ENCODE assay signal across 18 cellular contexts in genomic region chr17:39950871-39951348, GRCh38. TPM values are rescaled to one million over a fixed set of nuclear protein-coding genes. Genes with fewer than 3 reads are reported as not detected.
A peak's percentile ranks its signal among the peaks of the same experiment; 100 is the strongest.
DNase-seq lines count a peak whose midpoint lies in the region; ATAC-seq and TF ChIP-seq lines count a peak whose summit lies in the region.
"Had no signal": no experiment of that assay in that cellular context is flagged by ENCODE, and none has a peak within 500 bp of the region (broad histone marks: within the 10 kb centered on the region; RNA-seq: fewer than 3 reads in every experiment).

No MANE protein-coding gene starts in this region.

- no peak for TF ChIP-seq POLR2A in heart left ventricle (IDR thresholded peaks at IDR 0.05)

- TF ChIP-seq CTCF in heart left ventricle (IDR thresholded peaks at IDR 0.05), result no peak
- no peak for TF ChIP-seq CTCF in right atrium auricular region (IDR thresholded peaks at IDR 0.05)

- peaks cover 0 to 33% (median 13%) of the 10 kb centered on the region in 12 donors for H3K4me1 ChIP-seq in heart left ventricle
- peaks cover 0 to 18% of the 10 kb centered on the region in 2 donors for H3K4me1 ChIP-seq in right atrium auricular region

- DNase-seq in heart left ventricle (peak; percentile 54 to 68 (median 61)), right atrium auricular region (ENCODE audit: low spot score) (no peak), left cardiac atrium (peak; percentile 29), skeletal muscle cell (ENCODE audit: low read depth) (peak; percentile 35), sciatic nerve (ENCODE audit: low spot score) (no peak)
- DNase-seq: ACHN; activated CD4-positive, alpha-beta T cell treated with anti-CD3 and anti-CD28 coated beads for 36 hours; activated naive CD4-positive, alpha-beta T cell treated with anti-CD3 and anti-CD28 coated beads for 36 hours; GM23248; left lung; T1000 had no signal

- H3K4me3 ChIP-seq in heart left ventricle (no peak overlapping the region), right atrium auricular region (no peak overlapping the region), skeletal muscle cell (ENCODE audit: low read depth, low read length) (no peak overlapping the region)
- H3K4me3 ChIP-seq: esophagus muscularis mucosa, GM23248, left lung, vagina had no signal

- H3K27me3 ChIP-seq in heart left ventricle (no peaks in the 10 kb centered on the region), right atrium auricular region (no peaks in the 10 kb centered on the region)
- H3K27me3 ChIP-seq: esophagus muscularis mucosa, left lung, vagina had no signal

- intact Hi-C loops in heart left ventricle (cut with DNase I), result loop anchor here in 2 of 10 donors (10.0 kb wide), 2 partner anchors 326 to 406 kb away; partner anchors contain the start of gene PPP1R1B (in 1 of the 2)
- intact Hi-C loops in left cardiac atrium (cut with DNase I), result no loop called here
- intact Hi-C loops in sciatic nerve (cut with DNase I), result no loop called here

- H3K9me3 ChIP-seq in heart left ventricle, result no peaks in the 10 kb centered on the region
- H3K9me3 ChIP-seq in right atrium auricular region, result no peaks in the 10 kb centered on the region
- H3K9me3 ChIP-seq: esophagus muscularis mucosa, left lung, vagina had no signal

- WGBS in heart left ventricle, 4 donors, result 51 to 61% (median 57%) methylated on average over 5 of the region's 5 CpGs

- no peaks in the 10 kb centered on the region for H3K36me3 ChIP-seq in heart left ventricle
- no peaks in the 10 kb centered on the region for H3K36me3 ChIP-seq in right atrium auricular region
- H3K36me3 ChIP-seq: esophagus muscularis mucosa, left lung, vagina had no signal

- ATAC-seq in heart left ventricle (no peak), left cardiac atrium (no peak), HG02973 (IDR thresholded peaks at IDR 0.05; ENCODE audit: unreplicated experiment) (no peak), sciatic nerve (no peak)
- ATAC-seq: activated CD4-positive, alpha-beta T cell treated with anti-CD3 and anti-CD28 coated beads for 36 hours; left lung had no signal

- H3K27ac ChIP-seq in heart left ventricle, result peak overlapping the region in 2 of 12 donors; percentile 14 to 38
- H3K27ac ChIP-seq in right atrium auricular region, result no peak overlapping the region
- H3K27ac ChIP-seq: esophagus muscularis mucosa, GM23248, left lung, vagina had no signal

RNA-seq across cellular contexts. Expression of gene GSDMA, which starts 11.9 kb away (rescaled TPM):
- total RNA-seq in heart left ventricle (1 to 10 TPM in 2 of 9 donors, under 1 TPM in 5, not detected in 2; 0.35 to 3.7 (median 0.52) TPM), right atrium auricular region (under 1 TPM in 1 of 2 donors, not detected in 1; 0.75 TPM), left cardiac atrium (1 to 10 TPM; 1.3 TPM), sciatic nerve (1.5 TPM)
- polyA plus RNA-seq in heart left ventricle, result under 1 TPM in 1 of 2 donors, not detected in 1; 0.08 TPM
- total RNA-seq: dermis microvascular lymphatic vessel endothelial cell, GM23248, NCI-H460, pulmonary artery endothelial cell, SK-MEL-5 had no signal

RNA-seq across cellular contexts. Expression of gene LRRC3C, which starts 23.4 kb away (rescaled TPM):
- total RNA-seq in heart left ventricle (not detected), right atrium auricular region (not detected), left cardiac atrium (not detected), sciatic nerve (not detected)
- polyA plus RNA-seq in heart left ventricle, result not detected
- total RNA-seq: activated CD4-positive, alpha-beta T cell treated with anti-CD3 and anti-CD28 coated beads for 36 hours; activated naive CD4-positive, alpha-beta T cell treated with anti-CD3 and anti-CD28 coated beads for 36 hours; dermis microvascular lymphatic vessel endothelial cell; esophagus muscularis mucosa; GM23248; left lung; NCI-H460; pulmonary artery endothelial cell; SK-MEL-5; vagina had no signal
- polyA plus RNA-seq: GM23248 had no signal

RNA-seq across cellular contexts. Expression of gene ORMDL3, which starts 23.5 kb away (rescaled TPM):
- total RNA-seq in heart left ventricle (100 to 1,000 TPM in 1 of 9 donors, 10 to 100 TPM in 8; 40.0 to 111 (median 59.2) TPM), right atrium auricular region (10 to 100 TPM; 31.5 to 41.5 TPM), left cardiac atrium (10 to 100 TPM; 39.7 to 50.4 TPM), sciatic nerve (39.1 TPM)
- 10 to 100 TPM; 49.9 to 64.0 TPM for polyA plus RNA-seq in heart left ventricle

RNA-seq across cellular contexts. Expression of gene PSMD3, which starts 29.7 kb away (rescaled TPM):
- total RNA-seq in heart left ventricle (100 to 1,000 TPM in 2 of 9 donors, 10 to 100 TPM in 7; 68.9 to 117 (median 83.3) TPM), right atrium auricular region (10 to 100 TPM; 76.3 to 88.8 TPM), left cardiac atrium (10 to 100 TPM; 69.0 to 92.8 TPM), sciatic nerve (68.7 TPM)
- polyA plus RNA-seq in heart left ventricle, result 100 to 1,000 TPM in 1 of 2 donors, 10 to 100 TPM in 1; 72.6 to 142 TPM

RNA-seq across cellular contexts. Expression of gene GSDMB, which starts 32.5 kb away (rescaled TPM):
- 1 to 10 TPM; 1.6 to 5.3 (median 2.8) TPM for total RNA-seq in heart left ventricle
- polyA plus RNA-seq in heart left ventricle, result 1 to 10 TPM; 2.0 to 4.7 TPM
- 1 to 10 TPM in 1 of 2 donors, under 1 TPM in 1; 0.44 to 1.2 TPM for total RNA-seq in right atrium auricular region
- total RNA-seq in left cardiac atrium, result 1 to 10 TPM; 2.4 to 4.2 TPM
- total RNA-seq in sciatic nerve, result 15.2 TPM

Comparison
In these comparisons a context has a peak if more than half of its experiments do, and no peak if none do; other contexts are left out.
1. DNase-seq: peak in heart left ventricle (5 of 5), left cardiac atrium (single experiment) and skeletal muscle cell (single experiment); none in right atrium auricular region (single experiment) and sciatic nerve (single experiment).